ENCODE assay signal across 11 cellular contexts in the genomic region with DNA sequence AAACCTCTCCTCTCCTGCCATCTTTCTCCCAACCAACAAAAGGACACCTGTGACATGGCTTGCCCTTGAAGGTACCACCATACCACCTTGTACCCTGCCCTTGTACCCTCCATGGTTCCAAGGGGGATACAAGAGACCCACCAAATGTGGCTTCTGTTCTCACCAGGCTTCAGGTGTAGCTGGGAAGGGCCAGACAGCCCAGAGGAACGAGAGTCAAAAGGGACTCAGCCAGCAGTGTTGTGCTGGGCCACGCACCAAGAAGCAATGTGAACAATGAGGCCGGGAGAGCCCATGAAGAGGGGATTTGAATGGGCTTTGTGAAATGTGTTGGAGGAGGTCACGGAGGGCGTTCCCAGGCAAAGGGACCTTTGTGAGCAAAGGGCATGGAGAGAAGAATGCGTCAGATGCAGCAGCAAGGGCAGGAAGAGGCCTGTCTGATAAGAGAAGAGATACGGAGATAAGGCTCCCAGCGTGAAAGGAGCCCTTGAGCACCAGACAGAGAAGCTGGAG. TPM values are rescaled to one million over a fixed set of nuclear protein-coding genes. Genes with fewer than 3 reads are reported as not detected.
DNase-seq lines count a peak whose midpoint lies in the region; ATAC-seq and TF ChIP-seq lines count a peak whose summit lies in the region.
"Had no signal": no experiment of that assay in that cellular context is flagged by ENCODE, and none has a peak within 500 bp of the region (broad histone marks: within the 10 kb centered on the region; RNA-seq: fewer than 3 reads in every experiment).

No MANE protein-coding gene starts in this region.

- 41% methylated on average over 8 of the region's 8 CpGs for WGBS in right cardiac atrium
- WGBS in testis, 2 donors = 60 to 66% methylated on average over 8 of the region's 8 CpGs

- H3K27me3 Mint-ChIP-seq in activated CD4-positive, alpha-beta memory T cell treated with anti-CD3 and anti-CD28 coated beads for 36 hours = no peaks in the 10 kb centered on the region

- intact Hi-C loops in right cardiac atrium (cut with DNase I) (no loop called here), Right ventricle myocardium inferior (cut with DNase I) (no loop called here), testis (cut with DNase I; ENCODE audit: low total_unique reads) (no loop called here)
- intact Hi-C loops in activated CD4-positive, alpha-beta memory T cell treated with anti-CD3 and anti-CD28 coated beads for 36 hours (cut with micrococcal nuclease) = loop anchor here (2.0 kb wide), 1 partner anchor 36 kb away; no protein-coding TSS in a partner anchor

- POLR2A ChIA-PET in activated CD4-positive, alpha-beta memory T cell treated with anti-CD3 and anti-CD28 coated beads for 36 hours (lab: Charles Lee) = no interaction called here

- no peaks in the 10 kb centered on the region for H3K9me3 ChIP-seq in right cardiac atrium (ENCODE audit: control insufficient read depth, low read length)
- no peaks in the 10 kb centered on the region for H3K9me3 ChIP-seq in testis

- H3K36me3 ChIP-seq in testis (ENCODE audit: low read depth, missing control alignments) = no peaks in the 10 kb centered on the region
- H3K36me3 ChIP-seq: WERI-Rb-1 had no signal

- peak in 1 of 3 donors; percentile 30 for DNase-seq in right cardiac atrium
- no peak for DNase-seq in Right ventricle myocardium inferior (ENCODE audit: missing footprints)
- peak; percentile 38 for DNase-seq in activated CD4-positive, alpha-beta memory T cell treated with anti-CD3 and anti-CD28 coated beads for 36 hours
- DNase-seq in fibroblast of pulmonary artery (ENCODE audit: low read depth) = peak; percentile 12
- peak; percentile 54 for DNase-seq in testis
- no peak for DNase-seq in NCI-H2029 treated with DMSO at 0.1 percent for 48 hours (lab: John Stamatoyannopoulos, UW)
- DNase-seq in DMS 273 treated with DMSO at 0.1 percent for 48 hours (lab: John Stamatoyannopoulos, UW) = no peak
- DNase-seq: kidney glomerular epithelial cell, NCI-H1436 had no signal

- no peaks in the 10 kb centered on the region for H3K4me1 ChIP-seq in right cardiac atrium (ENCODE audit: control insufficient read depth, insufficient read depth, low read length)
- no peaks in the 10 kb centered on the region for H3K4me1 ChIP-seq in testis

- H3K27ac ChIP-seq in right cardiac atrium (ENCODE audit: low read length) (no peak overlapping the region), testis (no peak overlapping the region)
- H3K27ac ChIP-seq: WERI-Rb-1 had no signal

- no peaks in the 10 kb centered on the region for H3K36me3 Mint-ChIP-seq in activated CD4-positive, alpha-beta memory T cell treated with anti-CD3 and anti-CD28 coated beads for 36 hours

- TF ChIP-seq POLR2A in testis (IDR thresholded peaks at IDR 0.05) = no peak

- TF ChIP-seq CTCF in fibroblast of pulmonary artery (IDR thresholded peaks at IDR 0.05; ENCODE audit: low read length, missing control alignments) (no peak), testis (IDR thresholded peaks at IDR 0.05) (no peak)

- H3K9me3 Mint-ChIP-seq in activated CD4-positive, alpha-beta memory T cell treated with anti-CD3 and anti-CD28 coated beads for 36 hours = no peaks in the 10 kb centered on the region

- CTCF ChIA-PET in activated CD4-positive, alpha-beta memory T cell treated with anti-CD3 and anti-CD28 coated beads for 36 hours (lab: Charles Lee) = interaction anchor here (1.1 kb wide), 1 partner anchor 23 kb away, joined by 3 read pairs; no protein-coding TSS in a partner anchor

- H3K4me1 Mint-ChIP-seq in activated CD4-positive, alpha-beta memory T cell treated with anti-CD3 and anti-CD28 coated beads for 36 hours (ENCODE audit: low read depth) = peaks cover 33% of the 10 kb centered on the region

- H3K27me3 ChIP-seq in right cardiac atrium (ENCODE audit: control insufficient read depth, insufficient read depth) (no peaks in the 10 kb centered on the region), testis (no peaks in the 10 kb centered on the region)

- H3K4me3 ChIP-seq in right cardiac atrium (ENCODE audit: low read length) (no peak overlapping the region), fibroblast of pulmonary artery (replicated peaks; ENCODE audit: low read depth, low read length) (no peak overlapping the region), testis (no peak overlapping the region)

- no peak overlapping the region for H3K4me3 Mint-ChIP-seq in activated CD4-positive, alpha-beta memory T cell treated with anti-CD3 and anti-CD28 coated beads for 36 hours

- peak; percentile 7 to 58 for ATAC-seq in right cardiac atrium
- no peak for ATAC-seq in Right ventricle myocardium inferior
- no peak for ATAC-seq in GM21619 (IDR thresholded peaks at IDR 0.05; ENCODE audit: unreplicated experiment)

- peak overlapping the region; percentile 71 for H3K27ac Mint-ChIP-seq in activated CD4-positive, alpha-beta memory T cell treated with anti-CD3 and anti-CD28 coated beads for 36 hours

RNA-seq across cellular contexts. Expression of a gene that starts 48.6 kb away (rescaled TPM):
- total RNA-seq in right cardiac atrium (1 to 10 TPM; 2.1 to 2.7 (median 2.3) TPM), Right ventricle myocardium inferior (3.0 TPM), testis (10 to 100 TPM in 1 of 2 donors, 1 to 10 TPM in 1; 7.6 to 10.4 TPM)
- polyA plus RNA-seq in right cardiac atrium (0.86 TPM), testis (ENCODE audit: insufficient read depth, low read depth, low replicate concordance) (10.9 TPM)
- total RNA-seq in activated CD4-positive, alpha-beta memory T cell treated with anti-CD3 and anti-CD28 coated beads for 36 hours = under 1 TPM; 0.64 to 0.85 TPM

Comparison
In these comparisons a context has a peak if more than half of its experiments do, and no peak if none do; other contexts are left out.
1. ATAC-seq: peak in right cardiac atrium (2 of 2); none in Right ventricle myocardium inferior (single experiment) and GM21619 (single experiment).
2. DNase-seq: peak in activated CD4-positive, alpha-beta memory T cell treated with anti-CD3 and anti-CD28 coated beads for 36 hours (single experiment), fibroblast of pulmonary artery (single experiment) and testis (single experiment); none in Right ventricle myocardium inferior (single experiment), NCI-H2029 treated with DMSO at 0.1 percent for 48 hours (single experiment) and DMS 273 treated with DMSO at 0.1 percent for 48 hours (single experiment).